26 cellular contexts compared by ENCODE assay signal in the genomic region with DNA sequence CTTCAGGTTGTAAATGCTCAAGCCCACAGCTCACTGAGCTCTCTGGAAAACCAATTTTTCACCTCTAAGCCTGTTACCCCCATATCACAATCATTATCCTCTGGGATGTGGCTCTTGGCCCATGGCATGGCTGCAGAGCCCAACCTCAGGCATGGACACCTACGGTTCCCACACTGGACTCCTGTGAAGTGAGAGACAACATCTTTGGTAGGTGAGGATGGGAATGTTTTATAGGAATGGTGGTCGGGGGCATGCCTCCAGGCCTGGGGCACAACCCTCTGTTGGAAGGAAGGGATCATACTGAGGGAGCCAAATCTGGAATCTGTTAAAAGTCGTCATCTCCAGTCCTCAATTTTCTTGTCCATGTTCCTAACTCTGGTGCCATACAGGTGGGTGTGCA.
"Had no signal": no experiment of that assay in that cellular context is flagged by ENCODE, and none has a peak within 500 bp of the region (broad histone marks: within the 10 kb centered on the region; RNA-seq: fewer than 3 reads in every experiment).

No MANE protein-coding gene starts in this region.

- H3K27ac ChIP-seq: ascending aorta, body of pancreas had no signal

- H3K36me3 ChIP-seq: ascending aorta had no signal

- H3K4me3 Mint-ChIP-seq: activated CD4-positive, alpha-beta T cell treated with anti-CD3 and anti-CD28 coated beads, Interleukin-2, amount 10 ng/mL, durations not matched to agents 24 days and 14 days; activated naive CD8-positive, alpha-beta T cell treated with anti-CD3 and anti-CD28 coated beads, Interleukin-2, amount 50 U/mL, for 24 hours; activated T-cell treated with anti-CD3 and anti-CD28 coated beads, Interleukin-2, amount 50 U/mL, for 4 hours; T-helper 17 cell; WTC11 had no signal

- H3K4me1 Mint-ChIP-seq: activated CD4-positive, alpha-beta T cell treated with anti-CD3 and anti-CD28 coated beads, Interleukin-2, amount 10 ng/mL, durations not matched to agents 24 days and 14 days; activated naive CD8-positive, alpha-beta T cell treated with anti-CD3 and anti-CD28 coated beads, Interleukin-2, amount 50 U/mL, for 24 hours; T-helper 17 cell had no signal

- H3K9me3 Mint-ChIP-seq: activated CD4-positive, alpha-beta T cell treated with anti-CD3 and anti-CD28 coated beads, Interleukin-2, amount 10 ng/mL, durations not matched to agents 24 days and 14 days; activated naive CD4-positive, alpha-beta T cell treated with anti-CD3 and anti-CD28 coated beads, Interleukin-2, amount 50 U/mL, for 72 hours; activated naive CD8-positive, alpha-beta T cell treated with anti-CD3 and anti-CD28 coated beads, Interleukin-2, amount 50 U/mL, for 24 hours; activated T-cell treated with anti-CD3 and anti-CD28 coated beads, Interleukin-2, amount 50 U/mL, for 4 hours; WTC11 had no signal

- ATAC-seq: activated naive CD8-positive, alpha-beta T cell treated with anti-CD3 and anti-CD28 coated beads, Interleukin-2, amount 50 U/mL, for 24 hours; activated T-cell treated with anti-CD3 and anti-CD28 coated beads, Interleukin-2, amount 50 U/mL, for 4 hours; body of pancreas; T-helper 17 cell; WTC11 had no signal

- H3K27me3 ChIP-seq: ascending aorta, body of pancreas had no signal

- H3K9me3 ChIP-seq: ascending aorta, body of pancreas had no signal

- H3K27ac Mint-ChIP-seq: activated CD4-positive, alpha-beta T cell treated with anti-CD3 and anti-CD28 coated beads, Interleukin-2, amount 10 ng/mL, durations not matched to agents 24 days and 14 days; activated naive CD4-positive, alpha-beta T cell treated with anti-CD3 and anti-CD28 coated beads, Interleukin-2, amount 50 U/mL, for 72 hours; activated naive CD8-positive, alpha-beta T cell treated with anti-CD3 and anti-CD28 coated beads, Interleukin-2, amount 50 U/mL, for 24 hours; T-helper 17 cell; WTC11 had no signal

- H3K36me3 Mint-ChIP-seq: activated naive CD4-positive, alpha-beta T cell treated with anti-CD3 and anti-CD28 coated beads, Interleukin-2, amount 50 U/mL, for 72 hours; WTC11 had no signal

- H3K4me1 ChIP-seq: body of pancreas had no signal

- H3K4me3 ChIP-seq: ascending aorta, body of pancreas had no signal

- DNase-seq: activated CD4-positive, alpha-beta T cell treated with anti-CD3 and anti-CD28 coated beads, Interleukin-2, amount 10 ng/mL, durations not matched to agents 24 days and 14 days; activated CD4-positive, alpha-beta T cell treated with anti-CD3 and anti-CD28 coated beads, Interleukin-2, amount 50 U/mL, for 48 hours; activated CD4-positive, CD25-positive, alpha-beta regulatory T cell treated with anti-CD3 and anti-CD28 coated beads, Interleukin-2, amount 50 U/mL, for 72 hours; activated effector memory CD4-positive, alpha-beta T cell treated with anti-CD3 and anti-CD28 coated beads, Interleukin-2, amount 50 U/mL, for 16 hours; activated naive CD4-positive, alpha-beta T cell treated with Interleukin-2 at 50 U/mL for 16 hours; activated naive CD8-positive, alpha-beta T cell treated with anti-CD3 and anti-CD28 coated beads, Interleukin-2, amount 50 U/mL, for 24 hours; activated T-cell treated with anti-CD3 and anti-CD28 coated beads, Interleukin-2, amount 50 U/mL, for 4 hours; amniotic stem cell; body of pancreas; central memory CD4-positive, alpha-beta T cell; Kasumi-1; KBM-7; NCI-H1092; NCI-H1417; NCI-H1694 treated with DMSO at 0.1 percent for 48 hours; NCI-H2029 treated with DMSO at 0.1 percent for 48 hours; NCI-H345; NCI-H510A; NCI-H526 treated with DMSO at 0.1 percent for 48 hours; NCI-H82; SIG-M5; T-helper 17 cell; T-helper 9 cell had no signal
